Comparison of ENCODE assay signal across 8 cellular contexts in the genomic region with DNA sequence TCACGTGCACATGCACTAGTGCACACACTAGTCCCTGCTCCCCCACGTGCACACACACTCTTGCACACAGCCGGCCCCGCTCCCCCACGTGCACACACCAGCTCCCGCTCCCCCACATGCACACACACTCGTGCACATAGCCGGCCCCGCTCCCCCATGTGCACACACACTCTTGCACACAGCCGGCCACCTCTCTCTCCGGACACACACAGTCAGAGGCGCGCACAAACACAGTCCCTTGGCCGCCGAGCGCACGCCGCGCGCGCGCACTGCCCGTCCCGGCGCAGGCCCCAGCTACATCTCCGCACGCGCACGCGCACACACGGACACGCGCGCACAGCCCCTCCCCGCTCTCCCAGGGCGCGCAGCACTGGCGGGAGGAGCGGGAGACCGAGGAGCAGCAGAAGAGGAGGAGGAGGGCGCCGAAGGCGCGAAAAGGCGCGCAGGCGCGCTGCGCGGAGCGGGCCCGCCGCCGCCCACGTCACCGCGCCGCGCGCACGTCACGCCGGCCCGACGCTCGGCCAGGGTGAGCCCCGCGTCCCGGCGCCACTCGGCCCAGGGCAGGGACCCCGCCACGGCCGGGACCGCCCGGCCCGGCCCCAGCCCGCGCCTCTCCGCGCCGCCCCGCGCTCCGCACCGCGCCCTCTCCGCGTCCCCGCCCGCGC. TPM values are rescaled to one million over a fixed set of nuclear protein-coding genes. Genes with fewer than 3 reads are reported as not detected.
DNase-seq lines count a peak whose midpoint lies in the region; TF ChIP-seq lines count a peak whose summit lies in the region.

A gene with protein sequence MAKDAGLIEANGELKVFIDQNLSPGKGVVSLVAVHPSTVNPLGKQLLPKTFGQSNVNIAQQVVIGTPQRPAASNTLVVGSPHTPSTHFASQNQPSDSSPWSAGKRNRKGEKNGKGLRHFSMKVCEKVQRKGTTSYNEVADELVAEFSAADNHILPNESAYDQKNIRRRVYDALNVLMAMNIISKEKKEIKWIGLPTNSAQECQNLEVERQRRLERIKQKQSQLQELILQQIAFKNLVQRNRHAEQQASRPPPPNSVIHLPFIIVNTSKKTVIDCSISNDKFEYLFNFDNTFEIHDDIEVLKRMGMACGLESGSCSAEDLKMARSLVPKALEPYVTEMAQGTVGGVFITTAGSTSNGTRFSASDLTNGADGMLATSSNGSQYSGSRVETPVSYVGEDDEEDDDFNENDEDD (plus strand): TSS at position 549 of the 665 bp plus-strand sequence. CDS start 1,085 bp downstream, outside the sequence.

- peaks cover 6% of the 10 kb centered on the region for H3K36me3 ChIP-seq in H7 (replicated peaks; ENCODE audit: control insufficient read depth, insufficient read depth, low read length)

- peak within 1 kb of the TSS; percentile 64 for H3K27ac Mint-ChIP-seq in neural crest cell (ENCODE audit: unreplicated experiment)

- H3K4me3 ChIP-seq in H7 (ENCODE audit: insufficient read depth, low read depth, low read length) = peak within 1 kb of the TSS; percentile 61
- peak within 1 kb of the TSS; percentile 69 for H3K4me3 ChIP-seq in LNCaP clone FGC (ENCODE audit: low read depth, low read length)
- peak within 1 kb of the TSS; percentile 66 to 69 for H3K4me3 ChIP-seq in foreskin fibroblast (ENCODE audit: low read depth in 1 of 2, low read length in 2 of 2)

- peaks cover 16% of the 10 kb centered on the region for H3K36me3 Mint-ChIP-seq in neural crest cell (ENCODE audit: low read depth)

- H3K4me3 Mint-ChIP-seq in neural crest cell = peak within 1 kb of the TSS; percentile 97

- TF ChIP-seq CTCF in LNCaP clone FGC (IDR thresholded peaks at IDR 0.05; ENCODE audit: control insufficient read depth, extremely low read depth, insufficient read depth) (no peak), foreskin fibroblast (IDR thresholded peaks at IDR 0.05; ENCODE audit: low read depth, low read length) (no peak), neural crest cell (conservative IDR thresholded peaks at IDR 0.05) (no peak)

- no peaks in the 10 kb centered on the region for H3K27me3 ChIP-seq in H7 (ENCODE audit: control insufficient read depth, insufficient read depth, low read length)

- DNase-seq in GF-D8 (lab: John Stamatoyannopoulos, UW) = peak; percentile 89
- DNase-seq in H7 = peak; percentile 98
- peak; percentile 67 for DNase-seq in LNCaP clone FGC (ENCODE audit: low read depth)
- DNase-seq in activated gamma-delta T cell treated with Interleukin-2 at 50 U/mL for 16 hours = peak; percentile 12
- peak; percentile 86 to 92 for DNase-seq in foreskin fibroblast
- DNase-seq in neural crest cell (ENCODE audit: low read depth, low spot score) = peak; percentile 88
- peak; percentile 68 for DNase-seq in superior temporal gyrus (ENCODE audit: extremely low spot score)

- TF ChIP-seq POLR2A in Raji (IDR thresholded peaks at IDR 0.05; ENCODE audit: insufficient read depth, low read depth, low read length) = peak; percentile 89

- no peaks in the 10 kb centered on the region for H3K27me3 Mint-ChIP-seq in neural crest cell (ENCODE audit: low read depth)

- peaks cover 34% of the 10 kb centered on the region for H3K4me1 Mint-ChIP-seq in neural crest cell

- H3K9me3 Mint-ChIP-seq in neural crest cell = no peaks in the 10 kb centered on the region

RNA-seq across cellular contexts. Expression of the gene that starts here (rescaled TPM):
- total RNA-seq in H7 (2014; rRNA removed; shearing (Covaris generic)) = 62.2 and 78.2 TPM in 2 replicates
- 105 and 108 TPM in 2 replicates for total RNA-seq in neural crest cell

Comparison
In these comparisons a context has a peak if more than half of its experiments do, and no peak if none do; other contexts are left out.
1. Peak in every context shown above with its lines: DNase-seq and H3K4me3 ChIP-seq.
2. DNase-seq: peak in every context shown above with its lines; median percentile 98 in H7; 89 in GF-D8; 89 in foreskin fibroblast; 88 in neural crest cell; 68 in superior temporal gyrus; 67 in LNCaP clone FGC; 12 in activated gamma-delta T cell treated with Interleukin-2 at 50 U/mL for 16 hours.